21 cellular contexts compared by ENCODE assay signal in genomic region chr6:67594366-67594765, GRCh38.
"Had no signal": no experiment of that assay in that cellular context is flagged by ENCODE, and none has a peak within 500 bp of the region (broad histone marks: within the 10 kb centered on the region; RNA-seq: fewer than 3 reads in every experiment).

No MANE protein-coding gene starts in this region.

- H3K36me3 Mint-ChIP-seq: naive thymus-derived CD4-positive, alpha-beta T cell; stimulated activated memory B cell treated with anti-CD40 and anti-IgM and Interleukin-4, amounts not matched to agents 10 μg/mL and 1 μg/mL and 100 μg/mL, for 72 hours had no signal

- H3K27me3 ChIP-seq: esophagus squamous epithelium, heart left ventricle, right lobe of liver, spleen, tibial artery, upper lobe of right lung, vagina had no signal

- H3K36me3 ChIP-seq: esophagus squamous epithelium, heart left ventricle, right lobe of liver, spleen, tibial artery, upper lobe of right lung, vagina had no signal

- H3K27ac Mint-ChIP-seq: naive thymus-derived CD4-positive, alpha-beta T cell; nephron progenitor cell; stimulated activated memory B cell treated with anti-CD40 and anti-IgM and Interleukin-4, amounts not matched to agents 10 μg/mL and 1 μg/mL and 100 μg/mL, for 72 hours; stimulated activated naive CD8-positive, alpha-beta T cell treated with anti-CD3 and anti-CD28 coated beads, Interleukin-15, Interleukin-2, amounts not matched to agents 100 ng/mL and 50 ng/mL, for 24 hours had no signal

- H3K4me1 Mint-ChIP-seq: naive thymus-derived CD4-positive, alpha-beta T cell; nephron progenitor cell; stimulated activated memory B cell treated with anti-CD40 and anti-IgM and Interleukin-4, amounts not matched to agents 10 μg/mL and 1 μg/mL and 100 μg/mL, for 72 hours had no signal

- H3K9me3 ChIP-seq: esophagus squamous epithelium, psoas muscle, right lobe of liver, tibial artery, upper lobe of right lung, vagina had no signal

- H3K27me3 Mint-ChIP-seq: naive thymus-derived CD4-positive, alpha-beta T cell; stimulated activated memory B cell treated with anti-CD40 and anti-IgM and Interleukin-4, amounts not matched to agents 10 μg/mL and 1 μg/mL and 100 μg/mL, for 72 hours; stimulated activated naive CD8-positive, alpha-beta T cell treated with anti-CD3 and anti-CD28 coated beads, Interleukin-15, Interleukin-2, amounts not matched to agents 100 ng/mL and 50 ng/mL, for 24 hours had no signal

- H3K4me1 ChIP-seq: esophagus squamous epithelium, heart left ventricle, psoas muscle, right lobe of liver, spleen, tibial artery, upper lobe of right lung, vagina had no signal

- H3K9me3 Mint-ChIP-seq: nephron progenitor cell had no signal

- H3K4me3 ChIP-seq: esophagus squamous epithelium, heart left ventricle, psoas muscle, right lobe of liver, spleen, tibial artery, upper lobe of right lung, vagina had no signal

- H3K27ac ChIP-seq: esophagus squamous epithelium, heart left ventricle, psoas muscle, right lobe of liver, spleen, tibial artery, upper lobe of right lung, vagina had no signal

- H3K4me3 Mint-ChIP-seq: naive thymus-derived CD4-positive, alpha-beta T cell; nephron progenitor cell; stimulated activated memory B cell treated with anti-CD40 and anti-IgM and Interleukin-4, amounts not matched to agents 10 μg/mL and 1 μg/mL and 100 μg/mL, for 72 hours; stimulated activated naive CD8-positive, alpha-beta T cell treated with anti-CD3 and anti-CD28 coated beads, Interleukin-15, Interleukin-2, amounts not matched to agents 100 ng/mL and 50 ng/mL, for 24 hours had no signal

- ATAC-seq: heart left ventricle; naive thymus-derived CD4-positive, alpha-beta T cell; psoas muscle; right lobe of liver; stimulated activated memory B cell treated with anti-CD40 and anti-IgM and Interleukin-4, amounts not matched to agents 10 μg/mL and 1 μg/mL and 100 μg/mL, for 72 hours; upper lobe of right lung had no signal

- DNase-seq: dermis blood vessel endothelial cell; esophagus squamous epithelium; heart left ventricle; hippocampal formation; kidney glomerular epithelial cell; naive thymus-derived CD4-positive, alpha-beta T cell; nephron progenitor cell; psoas muscle; retina; right lobe of liver; spleen; stimulated activated CD4-positive, alpha-beta T cell treated with anti-CD3 and anti-CD28 coated beads, Interleukin-15, amount 100 ng/mL, for 24 hours; stimulated activated CD4-positive, alpha-beta T cell treated with anti-CD3 and anti-CD28 coated beads, Interleukin-1b, Interleukin-23, amount 100 ng/mL, for 48 hours; stimulated activated CD4-positive, alpha-beta T cell treated with anti-CD3 and anti-CD28 coated beads, Interleukin-4, amount 100 ng/mL, for 24 hours; tibial artery; upper lobe of right lung had no signal

- FAIRE-seq: frontal cortex, islet of Langerhans had no signal
